In the genomic region with DNA sequence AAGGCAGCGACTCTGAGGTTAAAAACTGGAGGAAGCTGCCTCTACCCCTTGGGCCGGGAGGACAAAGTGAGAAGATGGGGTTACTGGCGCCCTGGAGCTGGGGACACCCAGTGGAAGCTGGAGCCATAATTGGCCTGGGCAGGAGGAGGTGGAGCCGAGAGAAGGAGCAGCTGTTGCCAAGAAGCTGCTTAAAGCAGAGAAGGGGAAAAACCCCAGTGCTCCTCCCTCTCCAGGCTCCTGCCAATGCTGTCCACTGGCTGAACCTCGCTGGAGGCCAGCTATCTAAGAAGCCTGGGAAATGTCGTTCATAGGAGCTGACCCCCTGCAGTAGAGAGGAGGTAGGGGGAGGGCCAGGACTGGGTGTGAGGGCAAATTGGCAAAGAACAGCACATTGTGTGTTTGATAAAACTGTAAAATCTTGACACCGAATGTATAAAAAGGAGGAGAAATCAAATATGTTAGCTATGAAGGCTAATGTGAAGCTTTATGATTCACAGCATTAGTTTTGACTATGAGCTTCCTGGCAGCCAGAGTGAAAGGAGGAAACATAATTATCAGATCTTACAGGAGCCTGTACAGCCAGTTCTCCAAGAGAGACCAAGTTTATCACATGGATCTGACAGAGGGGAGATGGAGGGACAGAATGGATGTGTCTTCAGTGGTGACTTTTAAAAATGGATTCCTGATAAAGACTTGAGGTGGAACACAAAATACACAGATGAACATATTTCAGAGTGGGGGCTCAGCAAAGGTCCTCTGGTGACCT, we compare ENCODE assay signal across 8 cellular contexts. TPM values are rescaled to one million over a fixed set of nuclear protein-coding genes. Genes with fewer than 3 reads are reported as not detected.
DNase-seq lines count a peak whose midpoint lies in the region; ATAC-seq, FAIRE-seq and TF ChIP-seq lines count a peak whose summit lies in the region.

No MANE protein-coding gene starts in this region.

- H3K27me3 Mint-ChIP-seq in progenitor cell of endocrine pancreas (peaks cover 59% of the 10 kb centered on the region), T-helper 17 cell (peaks cover 71% of the 10 kb centered on the region)

- H4K8ac ChIP-seq in H1 (ENCODE audit: extremely low read depth, insufficient read depth, low read length), result no peak overlapping the region; the same call in 1 of the 2 replicates

- peak overlapping the region in 8 of 11 experiments; percentile 3 to 81 (median 28); a peak in 10 of 22 replicates for H3K4me2 ChIP-seq in BLaER1 treated with 17β-estradiol and CSF1 and Interleukin-3, amounts not matched to agents 10 nM and 100 nM
- no peak overlapping the region for H3K4me2 ChIP-seq in H1 (ENCODE audit: insufficient read depth in 1 of 2, low read depth in 2 of 2, low read length in 2 of 2)

- no peaks in the 10 kb centered on the region for H3K79me1 ChIP-seq in H1 (ENCODE audit: low read depth, low read length)

- H3K79me2 ChIP-seq in H1 (ENCODE audit: control insufficient read depth in 1 of 2, insufficient read depth in 2 of 2, low read length in 2 of 2), result no peaks in the 10 kb centered on the region

- H3K23me2 ChIP-seq in H1 (ENCODE audit: low read depth, low read length), result peaks cover 7% of the 10 kb centered on the region

- no peak overlapping the region for H3K18ac ChIP-seq in H1 (ENCODE audit: extremely low read depth, low read length)

- no peak overlapping the region for H2BK20ac ChIP-seq in H1 (ENCODE audit: low read length)

- no peak overlapping the region for H4K91ac ChIP-seq in H1 (replicated peaks; ENCODE audit: insufficient read length, low read length)

- no peaks in the 10 kb centered on the region for H3K9me3 Mint-ChIP-seq in progenitor cell of endocrine pancreas (ENCODE audit: low read depth)

- no peaks in the 10 kb centered on the region for H4K20me1 ChIP-seq in BLaER1 treated with 17β-estradiol and CSF1 and Interleukin-3, amounts not matched to agents 10 nM and 100 nM
- H4K20me1 ChIP-seq in H1 (replicated peaks in 1 of 2; ENCODE audit: control insufficient read depth in 1 of 2, insufficient read depth in 2 of 2, low read length in 2 of 2), result peaks cover 0 to 3% of the 10 kb centered on the region in 2 experiments

- peak overlapping the region; percentile 53; the same call in 1 of the 2 replicates for H2BK15ac ChIP-seq in H1 (ENCODE audit: low read length)

- no peak overlapping the region for H3K23ac ChIP-seq in H1 (ENCODE audit: insufficient read length)

- no peak overlapping the region for H2AFZ ChIP-seq in H1 (ENCODE audit: low read length)

- WGBS in H1 (ENCODE audit: extremely low coverage in 1 of 2, insufficient coverage in 1 of 2, insufficient read length in 1 of 2, insufficient replicate concordance in 2 of 2, low coverage in 1 of 2, low lambda C conversion rate in 2 of 2, missing lambda C conversion rate in 1 of 2), 2 experiments, result 73% methylated on average over 6 of the region's 7 CpGs; no CpG with 5 or more reads in 1 of the 2 experiments

- no peak for TF ChIP-seq POLR2A in H1 (IDR thresholded peaks at IDR 0.05; ENCODE audit: control extremely low read depth in 1 of 2, low read depth in 2 of 2, low read length in 2 of 2)

- H3K9me3 ChIP-seq in BLaER1 treated with 17β-estradiol and CSF1 and Interleukin-3, amounts not matched to agents 10 nM and 100 nM (replicated peaks in 1 of 11), result no peaks in the 10 kb centered on the region
- H3K9me3 ChIP-seq in H1 (ENCODE audit: insufficient read depth in 2 of 2, low read depth in 1 of 2, low read length in 1 of 2) (no peaks in the 10 kb centered on the region), T-helper 17 cell (ENCODE audit: control insufficient read depth, low read length, poor library complexity, severe bottlenecking) (no peaks in the 10 kb centered on the region)

- no peak overlapping the region for H2AK5ac ChIP-seq in H1 (ENCODE audit: low read depth, low read length)

- no peak overlapping the region for H3K9ac ChIP-seq in BLaER1 treated with 17β-estradiol and CSF1 and Interleukin-3, amounts not matched to agents 10 nM and 100 nM
- no peak overlapping the region for H3K9ac ChIP-seq in H1 (replicated peaks in 1 of 4; ENCODE audit: extremely low read depth in 1 of 4, low read depth in 3 of 4, low read length in 3 of 4)

- no peak overlapping the region for H4K5ac ChIP-seq in H1 (ENCODE audit: insufficient read length, low read depth, low read length)

- H3K4me3 Mint-ChIP-seq in progenitor cell of endocrine pancreas (ENCODE audit: low read depth) (no peak overlapping the region), T-helper 17 cell (no peak overlapping the region)

- TF ChIP-seq RAD21 in H1 (IDR thresholded peaks at IDR 0.05 in 1 of 2, conservative IDR thresholded peaks at IDR 0.05 in 1 of 2; ENCODE audit: low read depth in 2 of 2, low read length in 2 of 2), result no peak

- H2BK12ac ChIP-seq in H1 (ENCODE audit: low read depth, low read length), result no peak overlapping the region

- H3K4me1 Mint-ChIP-seq in progenitor cell of endocrine pancreas (ENCODE audit: low read depth) (no peaks in the 10 kb centered on the region), T-helper 17 cell (peaks cover 8% of the 10 kb centered on the region)

- ATAC-seq in T-helper 17 cell, result no peak

- H3K56ac ChIP-seq in H1 (replicated peaks; ENCODE audit: insufficient read length, low read depth, low read length), result no peak overlapping the region

- no peak overlapping the region for H3K4me3 ChIP-seq in BLaER1 treated with 17β-estradiol and CSF1 and Interleukin-3, amounts not matched to agents 10 nM and 100 nM
- no peak overlapping the region for H3K4me3 ChIP-seq in H1 (ENCODE audit: extremely low read depth in 1 of 4, insufficient read depth in 2 of 4, low read depth in 3 of 4, low read length in 4 of 4)

- H3K27ac Mint-ChIP-seq in progenitor cell of endocrine pancreas, result no peak overlapping the region
- no peak overlapping the region for H3K27ac Mint-ChIP-seq in T-helper 17 cell

- H3K36me3 Mint-ChIP-seq in progenitor cell of endocrine pancreas (ENCODE audit: insufficient read depth) (no peaks in the 10 kb centered on the region), T-helper 17 cell (ENCODE audit: low read depth) (peaks cover 12% of the 10 kb centered on the region)

- TF ChIP-seq CTCF in H1 (IDR thresholded peaks at IDR 0.05; ENCODE audit: control extremely low read depth in 1 of 3, insufficient read depth in 1 of 3, low read depth in 1 of 3, low read length in 3 of 3) (no peak), progenitor cell of endocrine pancreas (IDR thresholded peaks at IDR 0.05; ENCODE audit: unreplicated experiment) (no peak)

- no peak overlapping the region for H3K4ac ChIP-seq in H1 (replicated peaks; ENCODE audit: insufficient read length, low read depth, low read length)

- DNase-seq in NCI-H2227 (lab: John Stamatoyannopoulos, UW; ENCODE audit: unreplicated experiment), result peak; percentile 58
- DNase-seq in H1 (ENCODE audit: low read depth in 1 of 2, low spot score in 2 of 2), result no peak
- DNase-seq in myocyte (ENCODE audit: low read depth), result peak; percentile 74
- DNase-seq in ecto neural progenitor cell (ENCODE audit: low spot score), result no peak
- DNase-seq in NCI-H2081 (lab: John Stamatoyannopoulos, UW), result no peak
- no peak for DNase-seq in progenitor cell of endocrine pancreas (ENCODE audit: low spot score, unreplicated experiment)
- no peak for DNase-seq in T-helper 17 cell

- H3K36me3 ChIP-seq in BLaER1 treated with 17β-estradiol and CSF1 and Interleukin-3, amounts not matched to agents 10 nM and 100 nM, result no peaks in the 10 kb centered on the region
- no peaks in the 10 kb centered on the region for H3K36me3 ChIP-seq in H1 (ENCODE audit: control insufficient read depth in 2 of 4, insufficient read depth in 4 of 4, low read length in 3 of 4)

- H2BK120ac ChIP-seq in H1 (replicated peaks; ENCODE audit: low read depth, low read length), result no peak overlapping the region

- H3K14ac ChIP-seq in H1 (ENCODE audit: insufficient read length), result no peak overlapping the region

- FAIRE-seq in H1 (lab: Jason Lieb, UNC), result no peak

- no peak for TF ChIP-seq EP300 in H1 (IDR thresholded peaks at IDR 0.05; ENCODE audit: borderline replicate concordance in 1 of 2, low read depth in 2 of 2, low read length in 2 of 2)

- H3K4me1 ChIP-seq in BLaER1 treated with 17β-estradiol and CSF1 and Interleukin-3, amounts not matched to agents 10 nM and 100 nM, result peaks cover 18 to 71% (median 49%) of the 10 kb centered on the region in 10 experiments
- H3K4me1 ChIP-seq in H1 (replicated peaks in 1 of 4; ENCODE audit: control insufficient read depth in 3 of 4, insufficient read depth in 4 of 4, low read length in 3 of 4), result peaks cover 0 to 5% (median 0%) of the 10 kb centered on the region in 4 experiments; a peak in 2 of 7 replicates

- H2BK5ac ChIP-seq in H1 (ENCODE audit: low read depth, low read length), result no peak overlapping the region

- CTCF ChIA-PET in H1 (lab: Charles Lee; ENCODE audit: partially characterized antibody), result interaction anchor here (1.2 to 1.7 kb wide), 5 partner anchors 9 to 261 kb away, joined by 3 to 5 read pairs (median 4); no protein-coding TSS in a partner anchor

- no peak overlapping the region; a peak in 1 of 22 replicates for H3K27ac ChIP-seq in BLaER1 treated with 17β-estradiol and CSF1 and Interleukin-3, amounts not matched to agents 10 nM and 100 nM
- H3K27ac ChIP-seq in H1 (ENCODE audit: low read depth, low read length), result no peak overlapping the region

- H3K27me3 ChIP-seq in BLaER1 treated with 17β-estradiol and CSF1 and Interleukin-3, amounts not matched to agents 10 nM and 100 nM, result peaks cover 0 to 14% (median 6%) of the 10 kb centered on the region in 11 experiments; a peak in 10 of 22 replicates
- H3K27me3 ChIP-seq in H1 (replicated peaks in 1 of 4; ENCODE audit: control insufficient read depth in 3 of 4, extremely low read depth in 1 of 4, insufficient read depth in 3 of 4, low read length in 3 of 4), result peaks cover 0 to 9% (median under 1%) of the 10 kb centered on the region in 4 experiments; a peak in 2 of 7 replicates

- POLR2A ChIA-PET in H1 (lab: Charles Lee; ENCODE audit: partially characterized antibody), result interaction anchor here (0.6 to 1.5 kb wide), 2 partner anchors 10 to 15 kb away, joined by 3 to 7 read pairs; no protein-coding TSS in a partner anchor

RNA-seq across cellular contexts. Expression of a gene that starts 9.5 kb away (rescaled TPM):
- total RNA-seq in H1 (2021; fragmentation: NEBNext Ultra II Directional; extraction: Animal tissue kit (Norgen Biotek cat#: 25700)), result 2.6 and 3.1 TPM in 2 replicates
- polyA plus RNA-seq in H1 (2011; rRNA removed), result 1.5 and 2.1 TPM in 2 replicates
- polyA plus RNA-seq in H1 (2011; cell fraction: cytosol; rRNA removed), result 1.4 TPM
- polyA plus RNA-seq in H1 (2011; cell fraction: nucleus; rRNA removed), result 3.1 TPM
- polyA plus RNA-seq in H1 (2012, experiment 1 of 2), result 1.0 to 2.0 TPM (median 1.8 TPM) in 4 replicates
- 1.2 TPM for polyA plus RNA-seq in H1 (2012, experiment 2 of 2)
- polyA plus RNA-seq in H1 (2013, experiment 1 of 2), result 1.2 TPM
- 1.6 TPM for polyA plus RNA-seq in H1 (2013, experiment 2 of 2)
- polyA minus RNA-seq in H1 (2011; rRNA and poly(A)+ RNA removed), result 1.4 and 1.5 TPM in 2 replicates
- 1.7 TPM for polyA minus RNA-seq in H1 (2011; cell fraction: cytosol; rRNA and poly(A)+ RNA removed)
- polyA minus RNA-seq in H1 (2011; cell fraction: nucleus; rRNA and poly(A)+ RNA removed), result 3.8 TPM
- total RNA-seq in myocyte (0.32 and 0.36 TPM in 2 replicates), progenitor cell of endocrine pancreas (0.65 and 0.73 TPM in 2 replicates), T-helper 17 cell (under 1 TPM; 0.12 to 0.21 TPM)
- 0.52 TPM for polyA plus RNA-seq in myocyte (2012)

RNA-seq across cellular contexts. Expression of a gene that starts 29.7 kb away (rescaled TPM):
- 0.71 and 1.3 TPM in 2 replicates for total RNA-seq in H1 (2021; fragmentation: NEBNext Ultra II Directional; extraction: Animal tissue kit (Norgen Biotek cat#: 25700))
- polyA plus RNA-seq in H1 (2011; rRNA removed), result 0.41 and 0.89 TPM in 2 replicates
- 0.88 TPM for polyA plus RNA-seq in H1 (2011; cell fraction: cytosol; rRNA removed)
- polyA plus RNA-seq in H1 (2011; cell fraction: nucleus; rRNA removed), result 4.4 TPM
- 0.60 to 1.6 TPM (median 0.87 TPM) in 4 replicates for polyA plus RNA-seq in H1 (2012, experiment 1 of 2)
- 0.45 TPM for polyA plus RNA-seq in H1 (2012, experiment 2 of 2)
- 0.63 TPM for polyA plus RNA-seq in H1 (2013, experiment 1 of 2)
- polyA plus RNA-seq in H1 (2013, experiment 2 of 2), result 0.57 TPM
- polyA minus RNA-seq in H1 (2011; rRNA and poly(A)+ RNA removed), result 0.63 and 0.91 TPM in 2 replicates
- not detected for polyA minus RNA-seq in H1 (2011; cell fraction: cytosol; rRNA and poly(A)+ RNA removed)
- 1.9 TPM for polyA minus RNA-seq in H1 (2011; cell fraction: nucleus; rRNA and poly(A)+ RNA removed)
- total RNA-seq in myocyte (2.2 and 2.8 TPM in 2 replicates), progenitor cell of endocrine pancreas (2.9 and 3.9 TPM in 2 replicates), T-helper 17 cell (under 1 TPM; 0.15 to 0.29 TPM)
- polyA plus RNA-seq in myocyte (2012), result 1.6 TPM

RNA-seq across cellular contexts. Expression of a gene that starts 50.4 kb away (rescaled TPM):
- total RNA-seq in H1 (2021; fragmentation: NEBNext Ultra II Directional; extraction: Animal tissue kit (Norgen Biotek cat#: 25700)), result 35.8 and 38.6 TPM in 2 replicates
- 16.8 and 26.4 TPM in 2 replicates for polyA plus RNA-seq in H1 (2011; rRNA removed)
- 18.1 TPM for polyA plus RNA-seq in H1 (2011; cell fraction: cytosol; rRNA removed)
- 31.7 TPM for polyA plus RNA-seq in H1 (2011; cell fraction: nucleus; rRNA removed)
- 18.2 to 30.0 TPM (median 25.2 TPM) in 4 replicates for polyA plus RNA-seq in H1 (2012, experiment 1 of 2)
- 32.9 TPM for polyA plus RNA-seq in H1 (2012, experiment 2 of 2)
- polyA plus RNA-seq in H1 (2013, experiment 1 of 2), result 15.1 TPM
- 15.5 TPM for polyA plus RNA-seq in H1 (2013, experiment 2 of 2)
- polyA minus RNA-seq in H1 (2011; rRNA and poly(A)+ RNA removed), result 22.2 and 22.8 TPM in 2 replicates
- polyA minus RNA-seq in H1 (2011; cell fraction: cytosol; rRNA and poly(A)+ RNA removed), result 23.3 TPM
- 19.6 TPM for polyA minus RNA-seq in H1 (2011; cell fraction: nucleus; rRNA and poly(A)+ RNA removed)
- total RNA-seq in myocyte (3.2 and 6.1 TPM in 2 replicates), progenitor cell of endocrine pancreas (43.6 and 44.9 TPM in 2 replicates), T-helper 17 cell (1 to 10 TPM; 8.3 to 9.3 TPM)
- polyA plus RNA-seq in myocyte (2012), result 4.4 TPM

Comparison
In these comparisons a context has a peak if more than half of its experiments do, and no peak if none do; other contexts are left out.
1. H3K4me2 ChIP-seq: peak in BLaER1 treated with 17β-estradiol and CSF1 and Interleukin-3, amounts not matched to agents 10 nM and 100 nM (8 of 11); none in H1 (0 of 2).
2. DNase-seq: peak in NCI-H2227 (single experiment) and myocyte (single experiment); none in H1 (0 of 2), ecto neural progenitor cell (single experiment), NCI-H2081 (0 of 2), progenitor cell of endocrine pancreas (single experiment) and T-helper 17 cell (0 of 3).